Comparison of ENCODE assay signal across 9 cellular contexts in the genomic region with DNA sequence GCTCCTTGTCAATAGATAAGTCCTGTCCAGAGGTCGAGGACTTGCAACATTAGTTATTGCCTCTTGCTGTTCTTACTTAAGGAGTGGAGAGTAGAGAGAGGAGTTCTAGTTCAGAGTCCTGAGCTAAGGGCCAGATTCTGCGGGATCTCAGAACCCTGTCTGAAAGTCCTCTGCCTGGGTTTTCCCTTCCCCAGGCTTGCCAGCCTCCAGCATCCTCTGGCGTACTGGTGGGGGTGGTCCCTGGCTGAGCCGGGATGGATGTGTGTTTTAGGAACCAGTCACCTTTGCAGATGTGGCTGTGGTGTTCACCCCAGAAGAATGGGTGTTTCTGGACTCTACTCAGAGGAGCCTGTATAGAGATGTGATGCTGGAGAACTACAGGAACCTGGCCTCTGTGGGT. TPM values are rescaled to one million over a fixed set of nuclear protein-coding genes. Genes with fewer than 3 reads are reported as not detected.
"Had no signal": no experiment of that assay in that cellular context is flagged by ENCODE, and none has a peak within 500 bp of the region (broad histone marks: within the 10 kb centered on the region; RNA-seq: fewer than 3 reads in every experiment).

No MANE protein-coding gene starts in this region.

- H3K4me1 Mint-ChIP-seq: GM23338, H9, IgD-negative memory B cell had no signal

- H3K4me3 ChIP-seq: GM23338 had no signal

- FAIRE-seq: H1, H54, HTR-8/SVneo had no signal

- H3K4me2 ChIP-seq: GM23338 had no signal

- DNase-seq: H9, HCEC 1CT, KBM-7 had no signal

- H3K4me3 Mint-ChIP-seq: GM23338, H9, IgD-negative memory B cell had no signal

- H3K27ac Mint-ChIP-seq: GM23338, H9, IgD-negative memory B cell had no signal

- H3K27me3 Mint-ChIP-seq: IgD-negative memory B cell had no signal

- ATAC-seq: GM23338 had no signal

- H2AFZ ChIP-seq: GM23338 had no signal

RNA-seq across cellular contexts. Expression of a gene that starts 41.2 kb away (rescaled TPM):
- total RNA-seq: GM23338, H1, H9, HT-29 had no signal
- polyA plus RNA-seq: GM23338, H1, IgD-negative memory B cell had no signal
